Comparison of ENCODE assay signal across 1 cellular context in genomic region chr9:134619983-134620612, GRCh38.
TF ChIP-seq lines count a peak whose summit lies in the region.

No MANE protein-coding gene starts in this region.

TF ChIP-seq in WTC11, 78 proteins besides CTCF, POLR2A, EP300 and RAD21 (continued from another document):
- TF ChIP-seq ATF2 (CRISPR knock-in tag; IDR thresholded peaks at IDR 0.05; ENCODE audit: borderline replicate concordance, low read depth) (no peak), SOX15 (CRISPR knock-in tag; IDR thresholded peaks at IDR 0.05) (no peak), HMGXB4 (CRISPR knock-in tag; IDR thresholded peaks at IDR 0.05) (no peak), TCF7 (CRISPR knock-in tag; IDR thresholded peaks at IDR 0.05; ENCODE audit: low read depth) (no peak), USF2 (CRISPR knock-in tag; IDR thresholded peaks at IDR 0.05) (no peak), MAX (CRISPR knock-in tag; IDR thresholded peaks at IDR 0.05) (no peak), TP53 (CRISPR knock-in tag; IDR thresholded peaks at IDR 0.05) (no peak), ZBTB43 (CRISPR knock-in tag; IDR thresholded peaks at IDR 0.05) (no peak), ZMAT4 (CRISPR knock-in tag; IDR thresholded peaks at IDR 0.05) (no peak)
